20 cellular contexts compared by ENCODE assay signal in the genomic region with DNA sequence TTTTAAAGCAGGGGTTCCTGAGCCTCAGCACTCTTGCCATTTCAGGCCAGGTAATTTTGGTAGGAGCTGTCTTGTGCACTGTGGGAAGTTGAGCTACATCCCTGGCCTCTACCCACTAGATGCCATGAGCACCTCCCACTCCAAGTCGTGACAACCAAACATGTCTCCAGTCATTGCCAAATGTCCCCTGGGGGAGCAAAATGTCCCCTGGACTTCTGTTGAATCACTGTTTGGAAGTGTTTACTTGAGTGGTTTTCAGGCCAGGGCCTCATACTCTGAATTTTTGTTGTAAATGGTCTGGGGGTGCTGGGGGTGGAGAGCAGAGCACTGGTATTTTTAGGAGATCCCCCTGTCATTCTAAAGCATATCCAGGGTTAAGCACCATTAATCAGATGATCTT. TPM values are rescaled to one million over a fixed set of nuclear protein-coding genes. Genes with fewer than 3 reads are reported as not detected.
DNase-seq lines count a peak whose midpoint lies in the region; ATAC-seq, FAIRE-seq and TF ChIP-seq lines count a peak whose summit lies in the region.
"Had no signal": no experiment of that assay in that cellular context is flagged by ENCODE, and none has a peak within 500 bp of the region (broad histone marks: within the 10 kb centered on the region; RNA-seq: fewer than 3 reads in every experiment).

No MANE protein-coding gene starts in this region.

- POLR2A ChIA-PET in GM12878 (lab: Charles Lee), result interaction anchor here (0.6 to 2.2 kb wide), 4 partner anchors 11 to 1020 kb away, joined by 3 to 12 read pairs (median 4); no protein-coding TSS in a partner anchor

- RAD21 ChIA-PET in GM12878 (lab: Charles Lee; ENCODE audit: unreplicated experiment), result interaction anchor here (1.1 to 1.5 kb wide), 2 partner anchors 11 to 12 kb away, joined by 3 to 5 read pairs; no protein-coding TSS in a partner anchor

- CTCF ChIA-PET in GM12878 (lab: Yijun Ruan, JAX), result interaction anchor here (4.1 kb wide), 1 partner anchor 12 kb away, joined by 21 read pairs; no protein-coding TSS in a partner anchor

- no peaks in the 10 kb centered on the region for H3K9me2 ChIP-seq in Karpas-422 (replicated peaks; ENCODE audit: insufficient read depth, low read length)

- peaks cover 2% of the 10 kb centered on the region; the same call in 1 of the 2 replicates for H3K4me1 ChIP-seq in GM12878 (ENCODE audit: control insufficient read depth, insufficient read depth, low read length)
- peaks cover 24% of the 10 kb centered on the region for H3K4me1 ChIP-seq in Karpas-422 (ENCODE audit: low read length)

- H3K9ac ChIP-seq in GM12878 (ENCODE audit: control insufficient read depth, insufficient read depth, low read length), result no peak overlapping the region
- H3K9ac ChIP-seq in Karpas-422 (ENCODE audit: low read length), result no peak overlapping the region

- peaks cover 53% of the 10 kb centered on the region for H3K4me1 Mint-ChIP-seq in activated T-cell treated with anti-CD3 and anti-CD28 coated beads, Interleukin-2, amount 50 U/mL, for 24 hours (ENCODE audit: low read depth)
- peaks cover 54% of the 10 kb centered on the region for H3K4me1 Mint-ChIP-seq in activated T-cell treated with anti-CD3 and anti-CD28 coated beads, Interleukin-2, amount 50 U/mL, for 4 hours (ENCODE audit: low read depth)

- FAIRE-seq in GM12878 (lab: Jason Lieb, UNC), result no peak
- FAIRE-seq: bronchial epithelial cell, RCC 7860, TTC549, urothelium cell line had no signal

- peak overlapping the region; percentile 24 for H3K27ac Mint-ChIP-seq in activated T-cell treated with anti-CD3 and anti-CD28 coated beads, Interleukin-2, amount 50 U/mL, for 24 hours
- H3K27ac Mint-ChIP-seq: progenitor cell of endocrine pancreas had no signal

- no TSS peak for BruUV-seq in GM12878 (replicated peaks; lab: Mats Ljungman, UMichigan)

- in situ Hi-C loops in GM12878 (cut with MboI), result no loop called here

- no peak overlapping the region for H2AFZ ChIP-seq in GM12878 (ENCODE audit: control insufficient read depth, low read depth, low read length)
- no peak overlapping the region for H2AFZ ChIP-seq in Karpas-422 (ENCODE audit: low read length)

- H3K79me2 ChIP-seq in GM12878 (ENCODE audit: control insufficient read depth, insufficient read depth, low read length) (peaks cover 43% of the 10 kb centered on the region), Karpas-422 (ENCODE audit: low read length) (no peaks in the 10 kb centered on the region)

- peaks cover 2% of the 10 kb centered on the region for H3K36me3 Mint-ChIP-seq in activated T-cell treated with anti-CD3 and anti-CD28 coated beads, Interleukin-2, amount 50 U/mL, for 24 hours (ENCODE audit: low read depth)
- no peaks in the 10 kb centered on the region for H3K36me3 Mint-ChIP-seq in activated T-cell treated with anti-CD3 and anti-CD28 coated beads, Interleukin-2, amount 50 U/mL, for 4 hours (ENCODE audit: insufficient read depth)

- H4K20me1 ChIP-seq in GM12878 (ENCODE audit: control insufficient read depth, insufficient read depth) (no peaks in the 10 kb centered on the region), Karpas-422 (ENCODE audit: insufficient read depth, low read depth, low read length) (no peaks in the 10 kb centered on the region; the same call in 1 of the 2 replicates)

- 27% methylated on average over 1 of the region's 1 CpG for WGBS in GM12878 (ENCODE audit: insufficient coverage, insufficient replicate concordance, low lambda C conversion rate, missing lambda C conversion rate)

- H3K36me3 ChIP-seq in GM12878 (ENCODE audit: control insufficient read depth in 2 of 2, insufficient read depth in 2 of 2, low read length in 1 of 2), result no peaks in the 10 kb centered on the region
- H3K36me3 ChIP-seq in Karpas-422 (ENCODE audit: insufficient read depth, low read length), result no peaks in the 10 kb centered on the region
- H3K36me3 ChIP-seq: stomach had no signal

- 0 out of 2 replicates have a peak overlapping the region, but pooled peaks have one; percentile 23 for H3K4me2 ChIP-seq in GM12878 (ENCODE audit: control insufficient read depth, insufficient read depth)
- H3K4me2 ChIP-seq in Karpas-422 (ENCODE audit: low read depth, low read length, poor library complexity, severe bottlenecking), result no peak overlapping the region

- no peak for TF ChIP-seq POLR2A in GM12878 (IDR thresholded peaks at IDR 0.05; ENCODE audit: low read depth, low read length)

- H3K27me3 Mint-ChIP-seq in activated T-cell treated with anti-CD3 and anti-CD28 coated beads, Interleukin-2, amount 50 U/mL, for 24 hours, result no peaks in the 10 kb centered on the region
- no peaks in the 10 kb centered on the region for H3K27me3 Mint-ChIP-seq in activated T-cell treated with anti-CD3 and anti-CD28 coated beads, Interleukin-2, amount 50 U/mL, for 4 hours (ENCODE audit: low read depth)
- H3K27me3 Mint-ChIP-seq: progenitor cell of endocrine pancreas had no signal

- SMC1A ChIA-PET in GM12878 (lab: Charles Lee; ENCODE audit: uncharacterized antibody, unreplicated experiment), result interaction anchor here (1.2 to 4.4 kb wide), 3 partner anchors 11 to 62 kb away, joined by 3 to 18 read pairs (median 7); no protein-coding TSS in a partner anchor

- H3K27ac ChIP-seq in GM12878 (ENCODE audit: control insufficient read depth, insufficient read depth) (no peak overlapping the region), Karpas-422 (ENCODE audit: low read length) (no peak overlapping the region)
- H3K27ac ChIP-seq: HL-60, stomach had no signal

- H3K9me3 ChIP-seq in GM12878 (replicated peaks; ENCODE audit: control insufficient read depth, insufficient read depth, low read length) (no peaks in the 10 kb centered on the region), Karpas-422 (ENCODE audit: low read length) (no peaks in the 10 kb centered on the region)
- H3K9me3 ChIP-seq: stomach had no signal

- TF ChIP-seq EP300 in GM12878 (IDR thresholded peaks at IDR 0.05; ENCODE audit: borderline replicate concordance in 1 of 2, control insufficient read depth in 1 of 2, low read depth in 2 of 2, low read length in 2 of 2), result no peak

- ATAC-seq in activated T-cell treated with anti-CD3 and anti-CD28 coated beads, Interleukin-2, amount 50 U/mL, for 4 hours, result no peak
- ATAC-seq in GM12878, result no peak
- ATAC-seq: left lobe of liver had no signal

- DNase-seq in activated T-cell treated with anti-CD3 and anti-CD28 coated beads, Interleukin-2, amount 50 U/mL, for 24 hours, result no peak
- DNase-seq in activated T-cell treated with anti-CD3 and anti-CD28 coated beads, Interleukin-2, amount 50 U/mL, for 4 hours, result no peak
- DNase-seq in M059J (ENCODE audit: low read depth) (peak; percentile 47), GM12878 (ENCODE audit: low read depth, low spot score) (no peak), renal cortical epithelial cell (ENCODE audit: low read depth) (peak; percentile 28), Karpas-422 (no peak), NCI-H82 (lab: John Stamatoyannopoulos, UW) (no peak)
- DNase-seq in stimulated activated CD8-positive, alpha-beta memory T cell treated with anti-CD3 and anti-CD28 coated beads, Interleukin-4, amount 100 ng/mL, for 48 hours, result no peak
- DNase-seq: activated CD4-positive, alpha-beta T cell treated with anti-CD3 and anti-CD28 coated beads, Interleukin-2, amount 50 U/mL, for 48 hours; activated gamma-delta T cell; NCI-H1092 treated with DMSO at 0.1 percent for 48 hours; NCI-H748 treated with DMSO at 0.1 percent for 48 hours; stomach had no signal

- H3K4me3 Mint-ChIP-seq in activated T-cell treated with anti-CD3 and anti-CD28 coated beads, Interleukin-2, amount 50 U/mL, for 24 hours, result peak overlapping the region; percentile 12
- no peak overlapping the region for H3K4me3 Mint-ChIP-seq in activated T-cell treated with anti-CD3 and anti-CD28 coated beads, Interleukin-2, amount 50 U/mL, for 4 hours

- H3K27me3 ChIP-seq in GM12878 (replicated peaks in 1 of 2; ENCODE audit: control insufficient read depth in 2 of 2, insufficient read depth in 2 of 2, low read length in 1 of 2), result no peaks in the 10 kb centered on the region
- H3K27me3 ChIP-seq in Karpas-422 (ENCODE audit: low read length), result no peaks in the 10 kb centered on the region

- TF ChIP-seq RAD21 in GM12878 (IDR thresholded peaks at IDR 0.05; ENCODE audit: insufficient read depth, low read depth, low read length), result no peak

- H3K9me3 Mint-ChIP-seq in activated T-cell treated with anti-CD3 and anti-CD28 coated beads, Interleukin-2, amount 50 U/mL, for 24 hours, result no peaks in the 10 kb centered on the region
- H3K9me3 Mint-ChIP-seq in activated T-cell treated with anti-CD3 and anti-CD28 coated beads, Interleukin-2, amount 50 U/mL, for 4 hours, result no peaks in the 10 kb centered on the region

- intact Hi-C loops in GM12878 (cut with micrococcal nuclease; ENCODE audit: unreplicated experiment), result no loop called here

- H3K4me3 ChIP-seq in GM12878 (no peak overlapping the region), Karpas-422 (ENCODE audit: low read length) (no peak overlapping the region)
- H3K4me3 ChIP-seq: stomach had no signal

- TF ChIP-seq CTCF in GM12878 (IDR thresholded peaks at IDR 0.05 in 2 of 3, conservative IDR thresholded peaks at IDR 0.05 in 1 of 3; ENCODE audit: control insufficient read depth in 2 of 3, extremely low read depth in 1 of 3, insufficient read depth in 1 of 3, low read depth in 3 of 3, low read length in 3 of 3), result no peak

TF ChIP-seq in GM12878, 131 proteins besides CTCF, POLR2A, EP300 and RAD21 (continues in another document):
- no peak for TF ChIP-seq YY1 (IDR thresholded peaks at IDR 0.05; ENCODE audit: low read depth, low read length)

RNA-seq across cellular contexts. Expression of gene PDK3, which starts 3.2 kb away (rescaled TPM):
- 10 to 100 TPM; 12.5 to 13.3 (median 12.6) TPM for total RNA-seq in activated T-cell treated with anti-CD3 and anti-CD28 coated beads, Interleukin-2, amount 50 U/mL, for 4 hours
- total RNA-seq in M059J (2014; rRNA removed; shearing (Covaris generic)), result 15.3 and 18.5 TPM in 2 replicates
- total RNA-seq in GM12878 (2013; cell fraction: nucleolus; rRNA removed), result 110 and 113 TPM in 2 replicates
- total RNA-seq in GM12878 (2014; rRNA removed) (21.9 and 24.8 TPM in 2 replicates), GM12878 (2014; rRNA removed; fragmentation: Illumina TruSeq; extraction: Trizol) (22.0 and 22.7 TPM in 2 replicates), GM12878 (2021) (21.1 and 21.9 TPM in 2 replicates), renal cortical epithelial cell (11.6 and 20.4 TPM in 2 replicates)
- polyA plus RNA-seq in GM12878 (2011; ENCODE audit: low read depth), result 12.1 TPM
- polyA plus RNA-seq in GM12878 (2011; rRNA removed) (54.6 and 70.5 TPM in 2 replicates), GM12878 (2014; fragmentation: Illumina TruSeq; extraction: Trizol) (20.4 and 23.8 TPM in 2 replicates), GM12878 (2014; fragmentation: Nextera tagmentation; extraction: Ambion mirVana) (1 to 10 TPM; 4.2 to 6.4 TPM), GM12878 (2014; rRNA removed) (15.9 and 17.8 TPM in 2 replicates), GM12878 (2016; fragmentation: Nextera tagmentation; extraction: Ambion mirVana) (10 to 100 TPM; 40.5 to 41.3 TPM)
- 32.3 and 43.6 TPM in 2 replicates for polyA plus RNA-seq in GM12878 (2011; cell fraction: cytosol; rRNA removed)
- polyA plus RNA-seq in GM12878 (2011; cell fraction: nucleus; rRNA removed), result 20.0 and 22.2 TPM in 2 replicates
- polyA plus RNA-seq in GM12878 (2012), result 14.1 and 21.7 TPM in 2 replicates
- 78.1 and 97.3 TPM in 2 replicates for polyA minus RNA-seq in GM12878 (2011; rRNA and poly(A)+ RNA removed)
- 23.9 and 28.0 TPM in 2 replicates for polyA minus RNA-seq in GM12878 (2011; cell fraction: cytosol; rRNA and poly(A)+ RNA removed)
- 16.0 and 22.0 TPM in 2 replicates for polyA minus RNA-seq in GM12878 (2011; cell fraction: nucleus; rRNA and poly(A)+ RNA removed)
- 13.8 and 20.1 TPM in 2 replicates for total RNA-seq in Karpas-422 (2014; rRNA removed; shearing (Covaris generic); ENCODE audit: low replicate concordance)

Comparison
In these comparisons a context has a peak if more than half of its experiments do, and no peak if none do; other contexts are left out.
1. DNase-seq: peak in M059J (single experiment) and renal cortical epithelial cell (single experiment); none in activated T-cell treated with anti-CD3 and anti-CD28 coated beads, Interleukin-2, amount 50 U/mL, for 24 hours (single experiment), activated T-cell treated with anti-CD3 and anti-CD28 coated beads, Interleukin-2, amount 50 U/mL, for 4 hours (single experiment), GM12878 (single experiment), Karpas-422 (single experiment), NCI-H82 (single experiment) and stimulated activated CD8-positive, alpha-beta memory T cell treated with anti-CD3 and anti-CD28 coated beads, Interleukin-4, amount 100 ng/mL, for 48 hours (single experiment).